Comparison of ENCODE assay signal across 8 cellular contexts in genomic region chr10:17228081-17229015, GRCh38. TPM values are rescaled to one million over a fixed set of nuclear protein-coding genes. Genes with fewer than 3 reads are reported as not detected.
DNase-seq lines count a peak whose midpoint lies in the region; ATAC-seq, FAIRE-seq and TF ChIP-seq lines count a peak whose summit lies in the region.

Gene VIM, plus strand, starts transcription at chr10:17228241. Its CDS starts 1,182 bp downstream, at chr10:17229423.

- TF ChIP-seq CTCF in BE2C (IDR thresholded peaks at IDR 0.05; ENCODE audit: low read depth, low read length) (no peak), left ventricle myocardium inferior (IDR thresholded peaks at IDR 0.05; ENCODE audit: borderline replicate concordance) (peak; percentile 36)

- peak within 1 kb of the TSS; percentile 100 for H3K27ac Mint-ChIP-seq in T-helper 1 cell treated with Interleukin-12 subunit alpha and Interleukin-12 subunit beta and Interleukin-4 antibody, amounts not matched to agents 30 μg/mL and 1 μg/mL, for 36 hours

- H3K4me3 ChIP-seq in BE2C (ENCODE audit: low read depth, low read length) (peak within 1 kb of the TSS; percentile 51), left ventricle myocardium inferior (peak within 1 kb of the TSS; percentile 90)

- peaks cover 19% of the 10 kb centered on the region for H3K27me3 ChIP-seq in BE2C
- H3K27me3 ChIP-seq in left ventricle myocardium inferior (ENCODE audit: low read depth): peaks cover 57% of the 10 kb centered on the region

- H3K36me3 Mint-ChIP-seq in T-helper 1 cell treated with Interleukin-12 subunit alpha and Interleukin-12 subunit beta and Interleukin-4 antibody, amounts not matched to agents 30 μg/mL and 1 μg/mL, for 36 hours (ENCODE audit: low read depth): peaks cover 52% of the 10 kb centered on the region

- H3K27me3 Mint-ChIP-seq in T-helper 1 cell treated with Interleukin-12 subunit alpha and Interleukin-12 subunit beta and Interleukin-4 antibody, amounts not matched to agents 30 μg/mL and 1 μg/mL, for 36 hours (ENCODE audit: low read depth): peaks cover 6% of the 10 kb centered on the region

- ATAC-seq in GM19372 (IDR thresholded peaks at IDR 0.05; ENCODE audit: low read depth, unreplicated experiment) (peak; percentile 26), HG03520 (IDR thresholded peaks at IDR 0.05; ENCODE audit: unreplicated experiment) (peak; percentile 35)

- no peaks in the 10 kb centered on the region; the same call in 1 of the 2 replicates for H3K9me3 ChIP-seq in BE2C
- H3K9me3 ChIP-seq in left ventricle myocardium inferior (replicated peaks): no peaks in the 10 kb centered on the region

- H3K9me3 Mint-ChIP-seq in T-helper 1 cell treated with Interleukin-12 subunit alpha and Interleukin-12 subunit beta and Interleukin-4 antibody, amounts not matched to agents 30 μg/mL and 1 μg/mL, for 36 hours: no peaks in the 10 kb centered on the region

- H3K36me3 ChIP-seq in BE2C: no peaks in the 10 kb centered on the region
- H3K36me3 ChIP-seq in left ventricle myocardium inferior: peaks cover 29% of the 10 kb centered on the region

- peak within 1 kb of the TSS; percentile 92 for H3K4me3 Mint-ChIP-seq in T-helper 1 cell treated with Interleukin-12 subunit alpha and Interleukin-12 subunit beta and Interleukin-4 antibody, amounts not matched to agents 30 μg/mL and 1 μg/mL, for 36 hours

- no peaks in the 10 kb centered on the region; the same call in 1 of the 2 replicates for H3K4me1 ChIP-seq in BE2C
- peaks cover 58% of the 10 kb centered on the region for H3K4me1 ChIP-seq in left ventricle myocardium inferior

- H3K4me1 Mint-ChIP-seq in T-helper 1 cell treated with Interleukin-12 subunit alpha and Interleukin-12 subunit beta and Interleukin-4 antibody, amounts not matched to agents 30 μg/mL and 1 μg/mL, for 36 hours (ENCODE audit: low read depth): peaks cover 48% of the 10 kb centered on the region

- peak; percentile 62 for FAIRE-seq in urothelium cell line (lab: Jason Lieb, UNC)

- peak within 1 kb of the TSS; percentile 100 for H3K27ac ChIP-seq in left ventricle myocardium inferior (replicated peaks)

- DNase-seq in BE2C (peak; percentile 70), amniotic epithelial cell (ENCODE audit: low read depth) (peak; percentile 78), left ventricle myocardium inferior (peak; percentile 88), putamen (ENCODE audit: low spot score) (peak; percentile 40), urothelium cell line (ENCODE audit: low spot score) (peak; percentile 93)

- intact Hi-C loops in left ventricle myocardium inferior (cut with micrococcal nuclease): no loop called here

RNA-seq across cellular contexts. Expression of gene VIM, which starts in this region (rescaled TPM):
- 149 TPM for polyA plus RNA-seq in BE2C (2012; ENCODE audit: insufficient read depth, insufficient read length, low read depth)
- total RNA-seq in left ventricle myocardium inferior: 375 TPM

Comparison
In these comparisons a context has a peak if more than half of its experiments do, and no peak if none do; other contexts are left out.
1. Peak in every context shown above with its lines: DNase-seq, ATAC-seq, H3K4me3 ChIP-seq and H3K27ac ChIP-seq.
2. DNase-seq: peak in every context shown above with its lines; median percentile 93 in urothelium cell line; 88 in left ventricle myocardium inferior; 78 in amniotic epithelial cell; 70 in BE2C; 40 in putamen.